Comparison of ENCODE assay signal across 15 cellular contexts in genomic region chr5:89301572-89302025, GRCh38.
A peak's percentile ranks its signal among the peaks of the same experiment; 100 is the strongest.
DNase-seq lines count a peak whose midpoint lies in the region; ATAC-seq and TF ChIP-seq lines count a peak whose summit lies in the region.
"Had no signal": no experiment of that assay in that cellular context is flagged by ENCODE, and none has a peak within 500 bp of the region (broad histone marks: within the 10 kb centered on the region; RNA-seq: fewer than 3 reads in every experiment).

No MANE protein-coding gene starts in this region.

- ATAC-seq in GM19328 (IDR thresholded peaks at IDR 0.05; ENCODE audit: unreplicated experiment) (peak; percentile 59), HG02763 (IDR thresholded peaks at IDR 0.05; ENCODE audit: unreplicated experiment) (peak; percentile 78), HG03460 (IDR thresholded peaks at IDR 0.05; ENCODE audit: unreplicated experiment) (peak; percentile 67), aorta (ENCODE audit: low FRiP score) (no peak), right lobe of liver (no peak)
- ATAC-seq in activated CD8-positive, alpha-beta memory T cell treated with anti-CD3 and anti-CD28 coated beads, Interleukin-2, amount 10 ng/mL, durations not matched to agents 7 days and 5 days: no peak
- ATAC-seq: T-helper 17 cell had no signal

- H3K9me3 ChIP-seq in BLaER1 treated with 17β-estradiol and CSF1 and Interleukin-3, amounts not matched to agents 10 nM and 100 nM (replicated peaks in 1 of 11): peaks cover 0 to 8% (median 0%) of the 10 kb centered on the region in 11 experiments; a peak in 5 of 22 replicates
- H3K9me3 ChIP-seq in aorta (ENCODE audit: control insufficient read depth, low read length) (no peaks in the 10 kb centered on the region), right lobe of liver (no peaks in the 10 kb centered on the region)
- H3K9me3 ChIP-seq: pancreas, tibial artery had no signal

- no peaks in the 10 kb centered on the region for H3K9me3 Mint-ChIP-seq in activated CD8-positive, alpha-beta memory T cell treated with anti-CD3 and anti-CD28 coated beads, Interleukin-2, amount 10 ng/mL, durations not matched to agents 7 days and 5 days (ENCODE audit: low read depth)

- peaks cover 0 to 85% (median 17%) of the 10 kb centered on the region in 10 experiments; a peak in 11 of 20 replicates for H3K4me1 ChIP-seq in BLaER1 treated with 17β-estradiol and CSF1 and Interleukin-3, amounts not matched to agents 10 nM and 100 nM
- no peaks in the 10 kb centered on the region for H3K4me1 ChIP-seq in aorta (ENCODE audit: control insufficient read depth in 1 of 2, insufficient read depth in 2 of 2, low read length in 2 of 2)
- H3K4me1 ChIP-seq in right lobe of liver: no peaks in the 10 kb centered on the region
- H3K4me1 ChIP-seq: pancreas had no signal

- no peak overlapping the region for H3K4me3 Mint-ChIP-seq in activated CD8-positive, alpha-beta memory T cell treated with anti-CD3 and anti-CD28 coated beads, Interleukin-2, amount 10 ng/mL, durations not matched to agents 7 days and 5 days
- H3K4me3 Mint-ChIP-seq: T-helper 17 cell had no signal

- no peak for DNase-seq in aorta
- DNase-seq in right lobe of liver: no peak
- no peak for DNase-seq in superior temporal gyrus (ENCODE audit: extremely low spot score)
- DNase-seq in activated CD8-positive, alpha-beta memory T cell treated with anti-CD3 and anti-CD28 coated beads, Interleukin-2, amount 10 ng/mL, durations not matched to agents 7 days and 5 days: no peak
- DNase-seq: activated T-cell treated with anti-CD3 and anti-CD28 coated beads, Interleukin-2, amount 50 U/mL, for 48 hours; caudate nucleus; DMS79 treated with DMSO at 0.1 percent for 48 hours; NCI-H69; pancreas; T-helper 17 cell; tibial artery had no signal

- H3K27ac ChIP-seq in BLaER1 treated with 17β-estradiol and CSF1 and Interleukin-3, amounts not matched to agents 10 nM and 100 nM: peak overlapping the region in 6 of 11 experiments; percentile 47 to 87 (median 76); a peak in 12 of 22 replicates
- H3K27ac ChIP-seq in aorta (ENCODE audit: low read depth in 1 of 2, low read length in 2 of 2): no peak overlapping the region
- no peak overlapping the region for H3K27ac ChIP-seq in right lobe of liver
- H3K27ac ChIP-seq: pancreas, tibial artery had no signal

- TF ChIP-seq CTCF in right lobe of liver (IDR thresholded peaks at IDR 0.05): no peak

- H3K36me3 ChIP-seq in BLaER1 treated with 17β-estradiol and CSF1 and Interleukin-3, amounts not matched to agents 10 nM and 100 nM: no peaks in the 10 kb centered on the region
- H3K36me3 ChIP-seq in aorta (ENCODE audit: control insufficient read depth in 1 of 2, insufficient read depth in 2 of 2, low read length in 1 of 2): no peaks in the 10 kb centered on the region
- H3K36me3 ChIP-seq in right lobe of liver: no peaks in the 10 kb centered on the region
- H3K36me3 ChIP-seq: pancreas, tibial artery had no signal

- no peak overlapping the region for H3K4me3 ChIP-seq in BLaER1 treated with 17β-estradiol and CSF1 and Interleukin-3, amounts not matched to agents 10 nM and 100 nM
- H3K4me3 ChIP-seq in aorta (ENCODE audit: low read length in 2 of 2) (no peak overlapping the region), right lobe of liver (no peak overlapping the region)
- H3K4me3 ChIP-seq: pancreas, tibial artery had no signal

- CTCF ChIA-PET in activated CD8-positive, alpha-beta memory T cell treated with anti-CD3 and anti-CD28 coated beads, Interleukin-2, amount 10 ng/mL, durations not matched to agents 7 days and 5 days (lab: Charles Lee): no interaction called here

- no peaks in the 10 kb centered on the region for H3K27me3 Mint-ChIP-seq in activated CD8-positive, alpha-beta memory T cell treated with anti-CD3 and anti-CD28 coated beads, Interleukin-2, amount 10 ng/mL, durations not matched to agents 7 days and 5 days
- H3K27me3 Mint-ChIP-seq: T-helper 17 cell had no signal

- no peak for TF ChIP-seq POLR2A in right lobe of liver (IDR thresholded peaks at IDR 0.05)

- no peak overlapping the region for H3K27ac Mint-ChIP-seq in activated CD8-positive, alpha-beta memory T cell treated with anti-CD3 and anti-CD28 coated beads, Interleukin-2, amount 10 ng/mL, durations not matched to agents 7 days and 5 days
- H3K27ac Mint-ChIP-seq: T-helper 17 cell had no signal

- no peaks in the 10 kb centered on the region for H3K4me1 Mint-ChIP-seq in activated CD8-positive, alpha-beta memory T cell treated with anti-CD3 and anti-CD28 coated beads, Interleukin-2, amount 10 ng/mL, durations not matched to agents 7 days and 5 days
- H3K4me1 Mint-ChIP-seq: T-helper 17 cell had no signal

- H3K36me3 Mint-ChIP-seq in activated CD8-positive, alpha-beta memory T cell treated with anti-CD3 and anti-CD28 coated beads, Interleukin-2, amount 10 ng/mL, durations not matched to agents 7 days and 5 days: no peaks in the 10 kb centered on the region

- peak overlapping the region in 4 of 11 experiments; percentile 14 to 68 (median 52); a peak in 6 of 22 replicates for H3K9ac ChIP-seq in BLaER1 treated with 17β-estradiol and CSF1 and Interleukin-3, amounts not matched to agents 10 nM and 100 nM

- no peaks in the 10 kb centered on the region for H4K20me1 ChIP-seq in BLaER1 treated with 17β-estradiol and CSF1 and Interleukin-3, amounts not matched to agents 10 nM and 100 nM

- peak overlapping the region in 6 of 11 experiments; percentile 9 to 91 (median 57); a peak in 11 of 22 replicates for H3K4me2 ChIP-seq in BLaER1 treated with 17β-estradiol and CSF1 and Interleukin-3, amounts not matched to agents 10 nM and 100 nM

- no peaks in the 10 kb centered on the region for H3K27me3 ChIP-seq in BLaER1 treated with 17β-estradiol and CSF1 and Interleukin-3, amounts not matched to agents 10 nM and 100 nM
- no peaks in the 10 kb centered on the region for H3K27me3 ChIP-seq in aorta (ENCODE audit: control insufficient read depth in 1 of 2, insufficient read depth in 2 of 2, low read length in 1 of 2)
- H3K27me3 ChIP-seq in right lobe of liver: no peaks in the 10 kb centered on the region
- H3K27me3 ChIP-seq: pancreas, tibial artery had no signal

- 94 to 97% methylated on average over 3 of the region's 3 CpGs for WGBS in aorta, 2 donors
- 47% methylated on average over 3 of the region's 3 CpGs for WGBS in right lobe of liver (ENCODE audit: insufficient coverage, low coverage, low lambda C conversion rate, missing lambda C conversion rate)

- intact Hi-C loops in aorta (cut with DNase I): no loop called here
- intact Hi-C loops in right lobe of liver (cut with DNase I): no loop called here

Comparison
In these comparisons a context has a peak if more than half of its experiments do, and no peak if none do; other contexts are left out.
1. H3K27ac ChIP-seq: peak in BLaER1 treated with 17β-estradiol and CSF1 and Interleukin-3, amounts not matched to agents 10 nM and 100 nM (6 of 11); none in aorta (0 of 2) and right lobe of liver (0 of 3).
2. ATAC-seq: peak in GM19328 (single experiment), HG02763 (single experiment) and HG03460 (single experiment); none in aorta (single experiment), right lobe of liver (0 of 4) and activated CD8-positive, alpha-beta memory T cell treated with anti-CD3 and anti-CD28 coated beads, Interleukin-2, amount 10 ng/mL, durations not matched to agents 7 days and 5 days (single experiment).